ENCODE assay signal across 19 cellular contexts in the genomic region with DNA sequence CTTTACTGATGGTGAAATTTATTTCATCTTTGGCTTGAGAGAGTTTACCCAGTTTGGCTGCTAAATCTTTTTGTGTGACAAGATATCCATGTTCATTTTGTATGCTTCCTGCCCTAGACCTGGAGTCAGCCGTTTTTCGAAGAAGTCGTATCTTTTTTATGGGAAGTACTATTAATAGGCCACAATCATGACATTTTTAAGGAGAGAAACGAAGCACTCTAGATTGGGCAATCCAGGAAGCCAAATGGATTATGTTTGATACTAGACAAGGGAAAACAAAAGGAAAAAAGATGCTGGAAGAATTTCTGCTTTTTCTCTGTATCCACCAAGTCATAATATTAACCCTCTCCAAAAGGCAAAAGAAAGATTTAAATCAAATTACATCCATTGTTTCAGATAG.
DNase-seq lines count a peak whose midpoint lies in the region; ATAC-seq and TF ChIP-seq lines count a peak whose summit lies in the region.
"Had no signal": no experiment of that assay in that cellular context is flagged by ENCODE, and none has a peak within 500 bp of the region (broad histone marks: within the 10 kb centered on the region; RNA-seq: fewer than 3 reads in every experiment).

No MANE protein-coding gene starts in this region.

- H3K27me3 Mint-ChIP-seq in glutamatergic neuron (ENCODE audit: unreplicated experiment) (no peaks in the 10 kb centered on the region), neural crest cell (ENCODE audit: low read depth) (no peaks in the 10 kb centered on the region), T-cell (no peaks in the 10 kb centered on the region)

- H3K9me3 Mint-ChIP-seq in glutamatergic neuron (ENCODE audit: unreplicated experiment): peaks cover 6% of the 10 kb centered on the region
- peaks cover 5% of the 10 kb centered on the region for H3K9me3 Mint-ChIP-seq in neural crest cell
- peaks cover 8 to 29% (median 9%) of the 10 kb centered on the region in 3 donors for H3K9me3 Mint-ChIP-seq in T-cell

- no peak overlapping the region for H3K27ac ChIP-seq in SK-N-MC

- H3K36me3 ChIP-seq in SK-N-MC (ENCODE audit: insufficient read depth, low read length): no peaks in the 10 kb centered on the region

- H3K9me3 ChIP-seq in SK-N-MC (ENCODE audit: low read depth, low read length): no peaks in the 10 kb centered on the region

- DNase-seq in SK-N-MC (ENCODE audit: low read depth, low spot score) (peak; percentile 28), glutamatergic neuron (no peak), neural crest cell (ENCODE audit: low read depth, low spot score) (no peak), NCI-H1694 (lab: John Stamatoyannopoulos, UW) (no peak), DMS153 (lab: John Stamatoyannopoulos, UW) (no peak), T-cell (no peak)
- no peak for DNase-seq in activated naive CD4-positive, alpha-beta T cell treated with Interleukin-2 at 50 U/mL for 16 hours
- DNase-seq: ACHN, AML-193, DMS79, KBM-7, NCI-H1436, NCI-H2029 treated with DMSO at 0.1 percent for 48 hours, NCI-H2171 treated with DMSO at 0.1 percent for 48 hours, OCI-M1, RPMI8226, SIG-M5 had no signal

- H3K4me3 Mint-ChIP-seq in glutamatergic neuron (ENCODE audit: unreplicated experiment) (no peak overlapping the region), neural crest cell (no peak overlapping the region), T-cell (no peak overlapping the region)
- H3K4me3 Mint-ChIP-seq: CD14-positive monocyte had no signal

- CTCF ChIA-PET in T-cell (lab: Charles Lee): no interaction called here

- H3K27ac Mint-ChIP-seq in glutamatergic neuron (ENCODE audit: unreplicated experiment) (peak overlapping the region; percentile 12), neural crest cell (ENCODE audit: unreplicated experiment) (peak overlapping the region; percentile 79), T-cell (no peak overlapping the region)

- POLR2A ChIA-PET in T-cell (lab: Charles Lee): no interaction called here

- H3K4me1 Mint-ChIP-seq in glutamatergic neuron (ENCODE audit: low read depth, unreplicated experiment): peaks cover 18% of the 10 kb centered on the region
- peaks cover 50% of the 10 kb centered on the region for H3K4me1 Mint-ChIP-seq in neural crest cell
- no peaks in the 10 kb centered on the region for H3K4me1 Mint-ChIP-seq in T-cell
- H3K4me1 Mint-ChIP-seq: CD14-positive monocyte had no signal

- H3K36me3 Mint-ChIP-seq in glutamatergic neuron (ENCODE audit: unreplicated experiment) (peaks cover 9% of the 10 kb centered on the region), neural crest cell (ENCODE audit: low read depth) (peaks cover 9% of the 10 kb centered on the region), T-cell (no peaks in the 10 kb centered on the region)
- H3K36me3 Mint-ChIP-seq: CD14-positive monocyte had no signal

- H3K4me3 ChIP-seq in SK-N-MC: no peak overlapping the region

- ATAC-seq in T-cell (replicated peaks in 1 of 4): no peak
- ATAC-seq: HCT116 had no signal

- TF ChIP-seq CTCF in glutamatergic neuron (IDR thresholded peaks at IDR 0.05; ENCODE audit: partially characterized antibody, unreplicated experiment) (no peak), neural crest cell (conservative IDR thresholded peaks at IDR 0.05) (no peak)

- H3K9ac ChIP-seq in SK-N-MC (ENCODE audit: insufficient read length): no peak overlapping the region

Comparison
In these comparisons a context has a peak if more than half of its experiments do, and no peak if none do; other contexts are left out.
1. H3K27ac Mint-ChIP-seq: peak in glutamatergic neuron (single experiment) and neural crest cell (single experiment); none in T-cell (0 of 2).